ENCODE assay signal across 8 cellular contexts in genomic region chr10:26697163-26697921, GRCh38. TPM values are rescaled to one million over a fixed set of nuclear protein-coding genes. Genes with fewer than 3 reads are reported as not detected.
DNase-seq lines count a peak whose midpoint lies in the region; ATAC-seq and TF ChIP-seq lines count a peak whose summit lies in the region.

TSS of gene PDSS1 (plus strand) at chr10:26697701. CDS start at chr10:26697712, 11 bp downstream.

- H3K9ac ChIP-seq in PC-3 (ENCODE audit: low read length), result peak within 1 kb of the TSS; percentile 96

- DNase-seq in COLO668 (lab: John Stamatoyannopoulos, UW; ENCODE audit: unreplicated experiment) (peak; percentile 78), PC-3 (peak; percentile 53), myocyte (ENCODE audit: low read depth) (peak; percentile 76)
- peak; percentile 88 for DNase-seq in activated T-cell treated with anti-CD3 and anti-CD28 coated beads, Interleukin-2, amount 50 U/mL, for 24 hours

- H2AFZ ChIP-seq in PC-3 (ENCODE audit: low read length), result peak within 1 kb of the TSS; percentile 95

- H3K27me3 ChIP-seq in PC-3 (ENCODE audit: low read length), result no peaks in the 10 kb centered on the region

- peak within 1 kb of the TSS; percentile 72 for H3K27ac ChIP-seq in PC-3 (ENCODE audit: low read length)

- H3K4me1 ChIP-seq in PC-3 (ENCODE audit: insufficient read depth, low read length), result peaks cover 12% of the 10 kb centered on the region

- TF ChIP-seq CTCF in PC-3 (conservative IDR thresholded peaks at IDR 0.05; ENCODE audit: low read depth, low read length), result no peak

- no peaks in the 10 kb centered on the region for H3K36me3 ChIP-seq in PC-3 (ENCODE audit: low read depth, low read length)

- ATAC-seq in GM19397 (IDR thresholded peaks at IDR 0.05; ENCODE audit: unreplicated experiment) (peak; percentile 86), HG03558 (IDR thresholded peaks at IDR 0.05; ENCODE audit: extremely low read depth, unreplicated experiment) (peak; percentile 58), PC-3 (peak; percentile 87), esophagus mucosa (peak; percentile 88)
- ATAC-seq in stimulated activated memory B cell treated with anti-CD40 and anti-IgM and Interleukin-4, amounts not matched to agents 10 μg/mL and 1 μg/mL and 100 μg/mL, for 72 hours, result peak; percentile 94

- no peaks in the 10 kb centered on the region for H3F3A ChIP-seq in PC-3 (ENCODE audit: low read length, unreplicated experiment)

- no peaks in the 10 kb centered on the region for H3K9me3 ChIP-seq in PC-3 (ENCODE audit: low read length)

- peak within 1 kb of the TSS; percentile 99 for H3K4me3 Mint-ChIP-seq in activated T-cell treated with anti-CD3 and anti-CD28 coated beads, Interleukin-2, amount 50 U/mL, for 24 hours
- peak within 1 kb of the TSS; percentile 92 for H3K4me3 Mint-ChIP-seq in stimulated activated memory B cell treated with anti-CD40 and anti-IgM and Interleukin-4, amounts not matched to agents 10 μg/mL and 1 μg/mL and 100 μg/mL, for 72 hours

- H3K4me2 ChIP-seq in PC-3 (ENCODE audit: low read length), result peak within 1 kb of the TSS; percentile 93

- peak within 1 kb of the TSS; percentile 97 for H3K27ac Mint-ChIP-seq in activated T-cell treated with anti-CD3 and anti-CD28 coated beads, Interleukin-2, amount 50 U/mL, for 24 hours
- peak within 1 kb of the TSS; percentile 69 for H3K27ac Mint-ChIP-seq in stimulated activated memory B cell treated with anti-CD40 and anti-IgM and Interleukin-4, amounts not matched to agents 10 μg/mL and 1 μg/mL and 100 μg/mL, for 72 hours

- POLR2A ChIA-PET in PC-3 (lab: Charles Lee; ENCODE audit: unreplicated experiment), result no interaction called here

- intact Hi-C loops in PC-3 (cut with micrococcal nuclease), result no loop called here

- H4K20me1 ChIP-seq in PC-3 (ENCODE audit: low read length), result no peaks in the 10 kb centered on the region

- H3K36me3 Mint-ChIP-seq in activated T-cell treated with anti-CD3 and anti-CD28 coated beads, Interleukin-2, amount 50 U/mL, for 24 hours (ENCODE audit: low read depth), result peaks cover 51% of the 10 kb centered on the region
- H3K36me3 Mint-ChIP-seq in stimulated activated memory B cell treated with anti-CD40 and anti-IgM and Interleukin-4, amounts not matched to agents 10 μg/mL and 1 μg/mL and 100 μg/mL, for 72 hours, result peaks cover 15% of the 10 kb centered on the region

- no TSS peak for BruUV-seq in PC-3 (replicated peaks; lab: Mats Ljungman, UMichigan)

- H3K4me3 ChIP-seq in PC-3 (ENCODE audit: low read length), result peak within 1 kb of the TSS; percentile 94

- no peaks in the 10 kb centered on the region for H3K9me3 Mint-ChIP-seq in activated T-cell treated with anti-CD3 and anti-CD28 coated beads, Interleukin-2, amount 50 U/mL, for 24 hours
- H3K9me3 Mint-ChIP-seq in stimulated activated memory B cell treated with anti-CD40 and anti-IgM and Interleukin-4, amounts not matched to agents 10 μg/mL and 1 μg/mL and 100 μg/mL, for 72 hours, result no peaks in the 10 kb centered on the region

- H3K4me1 Mint-ChIP-seq in activated T-cell treated with anti-CD3 and anti-CD28 coated beads, Interleukin-2, amount 50 U/mL, for 24 hours (ENCODE audit: low read depth), result peaks cover 45% of the 10 kb centered on the region
- H3K4me1 Mint-ChIP-seq in stimulated activated memory B cell treated with anti-CD40 and anti-IgM and Interleukin-4, amounts not matched to agents 10 μg/mL and 1 μg/mL and 100 μg/mL, for 72 hours, result peaks cover 33% of the 10 kb centered on the region

- no peaks in the 10 kb centered on the region for H3K9me2 ChIP-seq in PC-3 (replicated peaks; ENCODE audit: low read length)

- CTCF ChIA-PET in PC-3 (lab: Charles Lee), result no interaction called here

- H3K27me3 Mint-ChIP-seq in activated T-cell treated with anti-CD3 and anti-CD28 coated beads, Interleukin-2, amount 50 U/mL, for 24 hours, result no peaks in the 10 kb centered on the region
- H3K27me3 Mint-ChIP-seq in stimulated activated memory B cell treated with anti-CD40 and anti-IgM and Interleukin-4, amounts not matched to agents 10 μg/mL and 1 μg/mL and 100 μg/mL, for 72 hours, result no peaks in the 10 kb centered on the region

- peaks cover 47% of the 10 kb centered on the region for H3K79me2 ChIP-seq in PC-3 (ENCODE audit: low read length)

RNA-seq across cellular contexts. Expression of gene PDSS1, which starts in this region (rescaled TPM):
- total RNA-seq in PC-3 (2014; rRNA removed) (16.8 and 29.0 TPM in 2 replicates), esophagus mucosa (9.8 TPM), myocyte (2.0 and 5.0 TPM in 2 replicates)
- 2.0 TPM for polyA plus RNA-seq in myocyte (2012)

Comparison
In these comparisons a context has a peak if more than half of its experiments do, and no peak if none do; other contexts are left out.
1. Peak in every context shown above with its lines: DNase-seq, ATAC-seq, H3K4me3 ChIP-seq and H3K27ac ChIP-seq.